In the genomic region with DNA sequence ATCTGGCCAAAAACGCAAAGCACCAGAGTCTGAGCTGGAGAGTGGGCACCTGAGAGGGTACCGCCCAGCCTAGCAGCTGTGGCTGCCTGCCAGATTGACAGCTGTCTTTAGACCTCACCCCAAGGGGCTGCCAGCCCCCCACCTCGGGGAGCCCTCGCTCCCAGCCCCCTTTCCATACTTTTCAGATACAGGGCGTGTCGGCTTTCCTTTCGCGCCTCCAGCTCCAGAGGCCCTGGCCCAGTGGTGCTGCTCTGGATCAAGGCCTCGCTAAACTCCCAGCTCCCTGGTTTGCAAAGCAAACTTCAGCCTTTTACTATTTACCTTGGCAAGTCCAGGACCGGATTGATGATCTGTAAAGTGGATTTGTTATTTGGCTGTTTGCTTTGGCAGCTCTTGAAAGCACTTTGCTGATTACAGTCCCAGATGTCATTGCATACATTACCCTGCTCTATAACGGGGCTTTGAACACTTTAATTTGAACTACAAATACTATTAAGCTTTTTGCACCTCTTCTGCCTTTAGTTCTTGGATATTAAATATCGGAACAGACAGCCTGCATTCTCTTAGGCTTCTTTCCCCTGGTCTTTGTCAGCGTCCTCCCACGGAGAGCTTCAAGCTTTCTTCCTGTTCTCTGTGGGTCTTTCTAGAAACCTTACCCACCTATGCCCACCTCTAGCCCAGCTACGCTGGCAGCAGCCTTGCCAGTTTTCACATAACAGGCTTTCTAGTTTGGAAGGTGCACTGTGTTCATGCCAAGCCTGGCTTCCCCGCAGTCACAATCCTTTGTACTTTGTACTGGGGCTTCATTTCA, we compare ENCODE assay signal across 1 cellular context.
TF ChIP-seq lines count a peak whose summit lies in the region.

No MANE protein-coding gene starts in this region.

TF ChIP-seq in HepG2, 621 proteins besides CTCF, POLR2A, EP300 and RAD21 (continued from another document):
- no peak for TF ChIP-seq HBP1 (CRISPR knock-in tag; IDR thresholded peaks at IDR 0.05; ENCODE audit: low read depth)
- 0 out of 2 replicates have a peak, but pooled peaks have one; percentile 24 for TF ChIP-seq ARHGAP35 (CRISPR knock-in tag; IDR thresholded peaks at IDR 0.05; ENCODE audit: borderline replicate concordance)
